ENCODE assay signal across 8 cellular contexts in the genomic region with DNA sequence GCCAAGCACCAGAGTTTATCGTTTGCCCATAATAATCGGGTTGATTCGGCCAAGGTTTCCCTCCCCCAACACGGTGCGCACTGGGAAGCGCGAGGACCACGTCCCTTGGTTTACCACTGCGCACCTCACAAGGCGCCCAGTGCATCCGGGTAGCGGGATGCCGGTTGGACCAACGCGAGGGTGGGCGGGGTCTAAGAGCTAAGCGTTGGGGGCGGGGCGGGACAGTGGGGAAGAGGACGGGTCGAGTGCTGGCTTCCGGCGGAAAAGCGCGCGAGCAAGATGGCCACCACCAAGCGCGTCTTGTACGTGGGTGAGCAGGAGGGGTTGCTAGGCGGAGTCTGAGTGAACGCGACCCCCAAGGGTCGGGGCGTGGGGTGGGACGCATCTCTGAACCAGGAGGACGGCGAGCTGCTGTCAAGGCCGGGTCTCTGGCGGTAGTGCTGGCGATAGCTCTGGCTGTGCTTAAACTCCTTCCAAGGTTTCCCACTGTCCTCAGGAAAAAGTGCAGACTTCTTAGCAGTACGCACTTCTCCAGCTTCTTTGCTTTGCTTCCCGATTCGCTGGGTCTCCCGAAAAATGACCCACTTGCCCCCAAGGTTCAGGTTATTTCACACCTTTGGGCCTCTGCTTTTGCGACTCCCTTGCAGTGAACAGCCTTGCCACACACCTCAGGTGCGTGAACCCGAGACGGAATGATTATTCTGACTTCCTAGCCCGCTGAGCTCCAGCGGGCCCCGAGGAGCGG. TPM values are rescaled to one million over a fixed set of nuclear protein-coding genes. Genes with fewer than 3 reads are reported as not detected.
DNase-seq lines count a peak whose midpoint lies in the region; ATAC-seq, FAIRE-seq and TF ChIP-seq lines count a peak whose summit lies in the region.

Gene PPIE, plus strand, starts transcription at position 261 of the 745 bp plus-strand sequence. Its CDS starts 19 bp downstream, at position 280.

- 39% methylated on average over 36 of the region's 52 CpGs for WGBS in HepG2 (ENCODE audit: low lambda C conversion rate)

- peak within 1 kb of the TSS; percentile 67 for H2AFZ ChIP-seq in HepG2 (ENCODE audit: low read length)

- CTCF ChIA-PET in HepG2 (lab: Yijun Ruan, JAX; ENCODE audit: low intra/inter-chr PET ratio, low total read pairs) = no interaction called here

- no peak for TF ChIP-seq RAD21 in HepG2 (CRISPR knock-in tag; IDR thresholded peaks at IDR 0.05)

- no peaks in the 10 kb centered on the region for H3K79me2 ChIP-seq in HepG2 (ENCODE audit: insufficient read depth, low read length)

- H3K9ac ChIP-seq in HepG2 (ENCODE audit: insufficient read depth, low read depth, low read length) = peak within 1 kb of the TSS; percentile 84

- H3K27ac ChIP-seq in HepG2 (ENCODE audit: extremely low read length, insufficient read depth, low read length) = peak within 1 kb of the TSS; percentile 38

- in situ Hi-C loops in HepG2 (cut with HindIII; ENCODE audit: extremely low pct_ligation_motif_present, low pct_unique_long_range_greater_than_20kb) = no loop called here

- H4K20me1 ChIP-seq in HepG2 (ENCODE audit: insufficient read depth, low read length) = no peaks in the 10 kb centered on the region

- no peak for FAIRE-seq in HepG2 (lab: Jason Lieb, UNC)

- POLR2A ChIA-PET in HepG2 (lab: Yijun Ruan, JAX) = interaction anchor here (0.7 to 1.0 kb wide), 3 partner anchors 50 to 163 kb away, joined by 3 to 4 read pairs (median 3); partner anchors contain the start of gene BMP8B

- intact Hi-C loops in HepG2 (cut with micrococcal nuclease; ENCODE audit: unreplicated experiment) = no loop called here

- TF ChIP-seq CTCF in HepG2 (CRISPR knock-in tag; IDR thresholded peaks at IDR 0.05) = no peak

- H3K4me2 ChIP-seq in HepG2 (ENCODE audit: low read depth, low read length) = peak within 1 kb of the TSS; percentile 67

- peaks cover 0 to 19% of the 10 kb centered on the region in 2 experiments; a peak in 1 of 5 replicates for H3K27me3 ChIP-seq in HepG2 (ENCODE audit: control insufficient read depth in 1 of 2, insufficient read depth in 2 of 2, low read length in 2 of 2)

- no peaks in the 10 kb centered on the region for H3K9me3 ChIP-seq in HepG2 (ENCODE audit: low read length)

- TF ChIP-seq EP300 in HepG2 (IDR thresholded peaks at IDR 0.05; ENCODE audit: low read depth in 2 of 2, low read length in 2 of 2) (no peak), HepG2 (CRISPR knock-in tag; IDR thresholded peaks at IDR 0.05; ENCODE audit: borderline replicate concordance) (no peak)

- ATAC-seq in HG03521 (IDR thresholded peaks at IDR 0.05; ENCODE audit: unreplicated experiment) (peak; percentile 79), HepG2 (peak; percentile 82)

- H3K4me1 ChIP-seq in HepG2 (ENCODE audit: insufficient read depth, low read length) = peaks cover 38% of the 10 kb centered on the region

- no TSS peak for BruUV-seq in HepG2 (replicated peaks; lab: Mats Ljungman, UMichigan)

- H3K4me3 ChIP-seq in HepG2 (replicated peaks in 1 of 3; ENCODE audit: insufficient read depth in 1 of 3, low read depth in 2 of 3, low read length in 3 of 3) = peak within 1 kb of the TSS; percentile 65 to 78 (median 66)

- TF ChIP-seq POLR2A in HepG2 (IDR thresholded peaks at IDR 0.05; ENCODE audit: insufficient read depth in 1 of 2, low read depth in 2 of 2, low read length in 2 of 2) = peak; percentile 54 to 74

- peak; percentile 91 for DNase-seq in AG08396 (ENCODE audit: low spot score)
- DNase-seq in GM19238 (ENCODE audit: insufficient read length, low spot score) = peak; percentile 90
- DNase-seq in NCI-H82 (lab: John Stamatoyannopoulos, UW) = peak; percentile 97
- DNase-seq in activated CD4-positive, alpha-beta T cell treated with anti-CD3 and anti-CD28 coated beads, Interleukin-2, amount 50 U/mL, for 4 hours = peak; percentile 97
- DNase-seq in dermis blood vessel endothelial cell = peak; percentile 90
- peak; percentile 30 for DNase-seq in HepG2 (ENCODE audit: low spot score)
- peak; percentile 97 for DNase-seq in stimulated activated CD4-positive, alpha-beta T cell treated with anti-CD3 and anti-CD28 coated beads, Interleukin-2, amount 100 ng/mL, for 48 hours

- H3K36me3 ChIP-seq in HepG2 (replicated peaks in 1 of 2; ENCODE audit: control insufficient read depth in 1 of 2, insufficient read depth in 2 of 2, low read length in 2 of 2) = peaks cover 0 to 7% of the 10 kb centered on the region in 2 experiments; a peak in 2 of 5 replicates

TF ChIP-seq in HepG2, 621 proteins besides CTCF, POLR2A, EP300 and RAD21 (continues in another document):
- no peak for TF ChIP-seq TRAFD1 (CRISPR knock-in tag; IDR thresholded peaks at IDR 0.05; ENCODE audit: borderline replicate concordance)
- TF ChIP-seq KDM2A (CRISPR knock-in tag; IDR thresholded peaks at IDR 0.05; ENCODE audit: borderline replicate concordance, low read depth) = peak; percentile 42; the same call in 1 of the 2 replicates
- no peak for TF ChIP-seq ZNF136 (CRISPR knock-in tag; IDR thresholded peaks at IDR 0.05; ENCODE audit: low read depth)
- TF ChIP-seq ZNF432 (CRISPR knock-in tag; IDR thresholded peaks at IDR 0.05; ENCODE audit: borderline replicate concordance) = no peak
- no peak for TF ChIP-seq BHLHE40 (IDR thresholded peaks at IDR 0.05; ENCODE audit: low read length)
- no peak for TF ChIP-seq RFXAP (CRISPR knock-in tag; IDR thresholded peaks at IDR 0.05; ENCODE audit: borderline replicate concordance)
- TF ChIP-seq ZNF704 (CRISPR knock-in tag; IDR thresholded peaks at IDR 0.05; ENCODE audit: borderline replicate concordance) = no peak
- peak; percentile 62; the same call in 1 of the 2 replicates for TF ChIP-seq PHF8 (CRISPR knock-in tag; IDR thresholded peaks at IDR 0.05)
- TF ChIP-seq THAP7 (CRISPR knock-in tag; IDR thresholded peaks at IDR 0.05) = no peak
- TF ChIP-seq TP53 (CRISPR knock-in tag; conservative IDR thresholded peaks at IDR 0.05) = no peak
- no peak for TF ChIP-seq DDIT3 (CRISPR knock-in tag; IDR thresholded peaks at IDR 0.05)
- peak; percentile 88 for TF ChIP-seq GABPB1 (CRISPR knock-in tag; IDR thresholded peaks at IDR 0.05)
- no peak for TF ChIP-seq JUNB (CRISPR knock-in tag; IDR thresholded peaks at IDR 0.05; ENCODE audit: borderline replicate concordance)
- no peak for TF ChIP-seq MATR3 (CRISPR knock-in tag; IDR thresholded peaks at IDR 0.05)

RNA-seq across cellular contexts. Expression of gene PPIE, which starts in this region (rescaled TPM):
- total RNA-seq in dermis blood vessel endothelial cell (37.4 and 41.7 TPM in 2 replicates), HepG2 (2016; rRNA removed; fragmentation: Illumina TruSeq; extraction: Trizol) (15.3 and 20.9 TPM in 2 replicates)
- total RNA-seq in HepG2 (2016; cell fraction: cytosol; rRNA removed; fragmentation: Illumina TruSeq; extraction: Trizol; ENCODE audit: low read depth) = 3.8 and 4.1 TPM in 2 replicates
- total RNA-seq in HepG2 (2016; cell fraction: insoluble cytoplasmic fraction; rRNA removed; fragmentation: Illumina TruSeq; extraction: Trizol) = 16.7 and 22.4 TPM in 2 replicates
- total RNA-seq in HepG2 (2016; cell fraction: membrane; rRNA removed; fragmentation: Illumina TruSeq; extraction: Trizol) = 6.2 and 6.9 TPM in 2 replicates
- 11.7 and 12.9 TPM in 2 replicates for total RNA-seq in HepG2 (2016; cell fraction: nucleus; rRNA removed; fragmentation: Illumina TruSeq; extraction: Trizol)
- polyA plus RNA-seq in HepG2 (2011; rRNA removed) = 24.2 and 26.3 TPM in 2 replicates
- polyA plus RNA-seq in HepG2 (2011; cell fraction: cytosol; rRNA removed) = 30.4 and 32.8 TPM in 2 replicates
- polyA plus RNA-seq in HepG2 (2011; cell fraction: nucleus; rRNA removed) = 16.3 and 18.0 TPM in 2 replicates
- 14.9 and 16.1 TPM in 2 replicates for polyA plus RNA-seq in HepG2 (2012)
- 3.2 and 3.6 TPM in 2 replicates for polyA plus RNA-seq in HepG2 (2016; cell fraction: cytosol; fragmentation: Illumina TruSeq; extraction: Trizol; ENCODE audit: low read depth)
- 25.7 and 30.7 TPM in 2 replicates for polyA plus RNA-seq in HepG2 (2016; cell fraction: insoluble cytoplasmic fraction; fragmentation: Illumina TruSeq; extraction: Trizol; ENCODE audit: low read depth)
- 5.5 and 6.3 TPM in 2 replicates for polyA plus RNA-seq in HepG2 (2016; cell fraction: membrane; fragmentation: Illumina TruSeq; extraction: Trizol; ENCODE audit: low read depth)
- polyA plus RNA-seq in HepG2 (2016; cell fraction: nucleus; fragmentation: Illumina TruSeq; extraction: Trizol; ENCODE audit: insufficient read depth, low read depth) = 14.6 and 17.0 TPM in 2 replicates
- 12.2 and 26.4 TPM in 2 replicates for polyA minus RNA-seq in HepG2 (2011; rRNA and poly(A)+ RNA removed; ENCODE audit: low replicate concordance)
- polyA minus RNA-seq in HepG2 (2011; cell fraction: cytosol; rRNA and poly(A)+ RNA removed) = 4.8 and 5.6 TPM in 2 replicates
- 15.5 and 15.9 TPM in 2 replicates for polyA minus RNA-seq in HepG2 (2011; cell fraction: nucleus; rRNA and poly(A)+ RNA removed)

Comparison
In these comparisons a context has a peak if more than half of its experiments do, and no peak if none do; other contexts are left out.
1. Peak in every context shown above with its lines: DNase-seq, ATAC-seq, H3K4me3 ChIP-seq and H3K27ac ChIP-seq.
2. DNase-seq: peak in every context shown above with its lines; median percentile 97 in NCI-H82; 97 in activated CD4-positive, alpha-beta T cell treated with anti-CD3 and anti-CD28 coated beads, Interleukin-2, amount 50 U/mL, for 4 hours; 97 in stimulated activated CD4-positive, alpha-beta T cell treated with anti-CD3 and anti-CD28 coated beads, Interleukin-2, amount 100 ng/mL, for 48 hours; 91 in AG08396; 90 in GM19238; 90 in dermis blood vessel endothelial cell; 30 in HepG2.